ENCODE assay signal across 9 cellular contexts in genomic region chr2:119431976-119432881, GRCh38. TPM values are rescaled to one million over a fixed set of nuclear protein-coding genes. Genes with fewer than 3 reads are reported as not detected.
DNase-seq lines count a peak whose midpoint lies in the region; TF ChIP-seq lines count a peak whose summit lies in the region.
"Had no signal": no experiment of that assay in that cellular context is flagged by ENCODE, and none has a peak within 500 bp of the region (broad histone marks: within the 10 kb centered on the region; RNA-seq: fewer than 3 reads in every experiment).

No MANE protein-coding gene starts in this region.

- peak overlapping the region in 2 of 3 donors; percentile 38 to 60 for H3K9ac ChIP-seq in skeletal muscle tissue (ENCODE audit: low read depth in 1 of 3, low read length in 3 of 3)

- H3K27ac ChIP-seq in CD4-positive, alpha-beta memory T cell (ENCODE audit: low read depth, low read length), result no peak overlapping the region
- H3K27ac ChIP-seq in skeletal muscle tissue (ENCODE audit: low read depth, low read length), result peak overlapping the region; percentile 51

- H3K27me3 Mint-ChIP-seq in CD4-positive, alpha-beta memory T cell, result peaks cover 36 to 54% of the 10 kb centered on the region in 2 donors
- H3K27me3 Mint-ChIP-seq in HFFc6 (ENCODE audit: insufficient read depth), result peaks cover 40% of the 10 kb centered on the region
- H3K27me3 Mint-ChIP-seq in activated naive CD8-positive, alpha-beta T cell treated with anti-CD3 and anti-CD28 coated beads for 36 hours, result peaks cover 55% of the 10 kb centered on the region

- no peaks in the 10 kb centered on the region for H3K36me3 ChIP-seq in CD4-positive, alpha-beta memory T cell (ENCODE audit: insufficient read depth, low read length)
- no peaks in the 10 kb centered on the region for H3K36me3 ChIP-seq in skeletal muscle tissue (ENCODE audit: control insufficient read depth in 3 of 3, insufficient read depth in 3 of 3, low read length in 3 of 3)

- H3K4me3 ChIP-seq in CD4-positive, alpha-beta memory T cell (ENCODE audit: low read length in 2 of 2), result no peak overlapping the region
- H3K4me3 ChIP-seq in iPS-18c (ENCODE audit: insufficient read depth, low read depth, low read length) (peak overlapping the region; percentile 75), skeletal muscle tissue (ENCODE audit: low read length in 3 of 3) (peak overlapping the region; percentile 59 to 64 (median 59))

- no peaks in the 10 kb centered on the region for H3K36me3 Mint-ChIP-seq in CD4-positive, alpha-beta memory T cell
- H3K36me3 Mint-ChIP-seq in HFFc6 (ENCODE audit: low read depth), result no peaks in the 10 kb centered on the region
- H3K36me3 Mint-ChIP-seq in activated naive CD8-positive, alpha-beta T cell treated with anti-CD3 and anti-CD28 coated beads for 36 hours, result no peaks in the 10 kb centered on the region

- H3K9me3 Mint-ChIP-seq in CD4-positive, alpha-beta memory T cell, result no peaks in the 10 kb centered on the region
- no peaks in the 10 kb centered on the region for H3K9me3 Mint-ChIP-seq in HFFc6
- no peaks in the 10 kb centered on the region for H3K9me3 Mint-ChIP-seq in activated naive CD8-positive, alpha-beta T cell treated with anti-CD3 and anti-CD28 coated beads for 36 hours

- CTCF ChIA-PET in CD4-positive, alpha-beta memory T cell (lab: Charles Lee; ENCODE audit: partially characterized antibody), result no interaction called here

- DNase-seq in CD4-positive, alpha-beta memory T cell, result no peak
- DNase-seq in HFFc6, result no peak
- DNase-seq in activated naive CD8-positive, alpha-beta T cell treated with anti-CD3 and anti-CD28 coated beads for 36 hours, result no peak
- DNase-seq in GF-D8 (lab: John Stamatoyannopoulos, UW), result no peak
- no peak for DNase-seq in T-helper 9 cell
- no peak for DNase-seq in NCI-H2227 treated with DMSO at 0.1 percent for 48 hours (lab: John Stamatoyannopoulos, UW)

- intact Hi-C loops in CD4-positive, alpha-beta memory T cell (cut with micrococcal nuclease), result no loop called here

- no peaks in the 10 kb centered on the region for H3K4me1 ChIP-seq in CD4-positive, alpha-beta memory T cell (ENCODE audit: insufficient read depth, low read length)
- peaks cover 6 to 19% (median 15%) of the 10 kb centered on the region in 3 donors for H3K4me1 ChIP-seq in skeletal muscle tissue (ENCODE audit: control insufficient read depth in 3 of 3, insufficient read depth in 3 of 3, low read length in 3 of 3)

- H3K4me1 Mint-ChIP-seq in CD4-positive, alpha-beta memory T cell, result peaks cover 2 to 8% (median 5%) of the 10 kb centered on the region in 4 donors
- H3K4me1 Mint-ChIP-seq in HFFc6 (ENCODE audit: low read depth), result no peaks in the 10 kb centered on the region
- peaks cover 2% of the 10 kb centered on the region for H3K4me1 Mint-ChIP-seq in activated naive CD8-positive, alpha-beta T cell treated with anti-CD3 and anti-CD28 coated beads for 36 hours

- H3K27ac Mint-ChIP-seq in CD4-positive, alpha-beta memory T cell, result peak overlapping the region in 1 of 7 donors; percentile 14
- no peak overlapping the region for H3K27ac Mint-ChIP-seq in HFFc6
- H3K27ac Mint-ChIP-seq in activated naive CD8-positive, alpha-beta T cell treated with anti-CD3 and anti-CD28 coated beads for 36 hours, result no peak overlapping the region

- peaks cover 8% of the 10 kb centered on the region for H3K27me3 ChIP-seq in CD4-positive, alpha-beta memory T cell (ENCODE audit: insufficient read depth, low read length)
- peaks cover 0 to 2% (median 0%) of the 10 kb centered on the region in 3 donors for H3K27me3 ChIP-seq in skeletal muscle tissue (ENCODE audit: control insufficient read depth in 3 of 3, insufficient read depth in 3 of 3, low read length in 3 of 3)

- no peaks in the 10 kb centered on the region for H3K9me3 ChIP-seq in CD4-positive, alpha-beta memory T cell (ENCODE audit: control insufficient read depth in 1 of 2, low read length in 2 of 2)
- no peaks in the 10 kb centered on the region for H3K9me3 ChIP-seq in iPS-18c (ENCODE audit: control insufficient read depth, insufficient read depth, low read length)
- H3K9me3 ChIP-seq in skeletal muscle tissue (ENCODE audit: control insufficient read depth in 3 of 3, low read length in 3 of 3), result no peaks in the 10 kb centered on the region

- H3K4me3 Mint-ChIP-seq in CD4-positive, alpha-beta memory T cell, result peak overlapping the region; percentile 21 to 72 (median 50)
- peak overlapping the region; percentile 58 for H3K4me3 Mint-ChIP-seq in HFFc6
- peak overlapping the region; percentile 51 for H3K4me3 Mint-ChIP-seq in activated naive CD8-positive, alpha-beta T cell treated with anti-CD3 and anti-CD28 coated beads for 36 hours

- POLR2A ChIA-PET in CD4-positive, alpha-beta memory T cell (lab: Charles Lee; ENCODE audit: partially characterized antibody), result no interaction called here

- no peak for TF ChIP-seq CTCF in HFFc6 (IDR thresholded peaks at IDR 0.05)

RNA-seq across cellular contexts. Expression of gene TMEM37, which starts 0.6 kb away (rescaled TPM):
- total RNA-seq in CD4-positive, alpha-beta memory T cell, result under 1 TPM in 1 of 2 experiments, not detected in 1; 0.44 TPM
- polyA plus RNA-seq in CD4-positive, alpha-beta memory T cell, result not detected
- total RNA-seq in HFFc6 (2021; fragmentation: NEBNext Ultra II Directional; extraction: Animal tissue kit (Norgen Biotek cat#: 25700)), result not detected
- total RNA-seq in activated naive CD8-positive, alpha-beta T cell treated with anti-CD3 and anti-CD28 coated beads for 36 hours, result not detected
- total RNA-seq in skeletal muscle tissue, result 2.1 TPM
- total RNA-seq: myocyte had no signal

Comparison
In these comparisons a context has a peak if more than half of its experiments do, and no peak if none do; other contexts are left out.
1. H3K4me3 ChIP-seq: peak in iPS-18c (single experiment) and skeletal muscle tissue (3 of 3); none in CD4-positive, alpha-beta memory T cell (0 of 2).
2. Peak in every context shown above with its lines, with median percentiles within 50 percentile points of each other: H3K4me3 Mint-ChIP-seq.